ENCODE assay signal across 32 cellular contexts in genomic region chr2:51888120-51888519, GRCh38.
"Had no signal": no experiment of that assay in that cellular context is flagged by ENCODE, and none has a peak within 500 bp of the region (broad histone marks: within the 10 kb centered on the region; RNA-seq: fewer than 3 reads in every experiment).

No MANE protein-coding gene starts in this region.

- H3K9me3 Mint-ChIP-seq: neural progenitor cell had no signal

- H2AFZ ChIP-seq: neural progenitor cell, parathyroid adenoma had no signal

- ATAC-seq: naive thymus-derived CD4-positive, alpha-beta T cell; natural killer cell; psoas muscle; right cardiac atrium; sciatic nerve; stimulated activated memory B cell treated with anti-CD40 and anti-IgM and Interleukin-4, amounts not matched to agents 10 μg/mL and 1 μg/mL and 100 μg/mL, for 72 hours; stimulated activated naive CD8-positive, alpha-beta T cell treated with anti-CD3 and anti-CD28 coated beads, Interleukin-15, amount 100 ng/mL, for 72 hours; stimulated activated naive CD8-positive, alpha-beta T cell treated with anti-CD3 and anti-CD28 coated beads, Interleukin-15, Interleukin-2, amounts not matched to agents 100 U/mL and 50 U/mL, for 24 hours had no signal

- H3K79me2 ChIP-seq: parathyroid adenoma had no signal

- H3K4me2 ChIP-seq: neural progenitor cell, smooth muscle cell had no signal

- H3K27ac ChIP-seq: neural progenitor cell, ovary, parathyroid adenoma, psoas muscle, skin epidermis, spleen, suprapubic skin, testis, tibial artery, upper lobe of left lung, vagina had no signal

- H3K36me3 Mint-ChIP-seq: naive thymus-derived CD4-positive, alpha-beta T cell; neural progenitor cell; stimulated activated memory B cell treated with anti-CD40 and anti-IgM and Interleukin-4, amounts not matched to agents 10 μg/mL and 1 μg/mL and 100 μg/mL, for 72 hours had no signal

- DNase-seq: naive thymus-derived CD4-positive, alpha-beta T cell; natural killer cell; occipital lobe; ovary; posterior cingulate gyrus; psoas muscle; right cardiac atrium; spleen; stimulated activated CD4-positive, alpha-beta T cell treated with anti-CD3 and anti-CD28 coated beads, Interleukin-12 subunit alpha, Interleukin-12 subunit beta, amount 100 ng/mL, for 4 hours; stimulated activated CD4-positive, alpha-beta T cell treated with anti-CD3 and anti-CD28 coated beads, Interleukin-1b, Interleukin-23, amount 100 ng/mL, for 48 hours; stimulated activated CD4-positive, alpha-beta T cell treated with anti-CD3 and anti-CD28 coated beads, Interleukin-4, amount 100 ng/mL, for 1 hour; stimulated activated CD4-positive, alpha-beta T cell treated with anti-CD3 and anti-CD28 coated beads, Interleukin-4, amount 100 ng/mL, for 4 hours; stimulated activated CD8-positive, alpha-beta memory T cell treated with anti-CD3 and anti-CD28 coated beads, Interleukin-4, amount 100 ng/mL, for 48 hours; stimulated activated naive CD4-positive, alpha-beta T cell; stimulated activated naive CD8-positive, alpha-beta T cell treated with anti-CD3 and anti-CD28 coated beads, Interleukin-15, amount 100 ng/mL, for 72 hours; stimulated activated naive CD8-positive, alpha-beta T cell treated with anti-CD3 and anti-CD28 coated beads, Interleukin-15, Interleukin-2, amounts not matched to agents 100 U/mL and 50 U/mL, for 24 hours; substantia nigra; testis; tibial artery; trophoblast cell; upper lobe of left lung had no signal

- H3K4me3 ChIP-seq: neural progenitor cell, ovary, psoas muscle, skin epidermis, smooth muscle cell, spleen, suprapubic skin, testis, tibial artery, upper lobe of left lung, vagina had no signal

- H3K27me3 ChIP-seq: neural progenitor cell, ovary, spleen, suprapubic skin, testis, tibial artery, upper lobe of left lung, vagina had no signal

- H3K9me3 ChIP-seq: ovary, testis, vagina had no signal

- H3K4me3 Mint-ChIP-seq: naive thymus-derived CD4-positive, alpha-beta T cell; natural killer cell; nephron; neural progenitor cell; stimulated activated memory B cell treated with anti-CD40 and anti-IgM and Interleukin-4, amounts not matched to agents 10 μg/mL and 1 μg/mL and 100 μg/mL, for 72 hours; stimulated activated naive CD8-positive, alpha-beta T cell treated with anti-CD3 and anti-CD28 coated beads, Interleukin-15, amount 100 ng/mL, for 72 hours had no signal

- FAIRE-seq: urothelium cell line had no signal

- H3K4me1 Mint-ChIP-seq: naive thymus-derived CD4-positive, alpha-beta T cell; natural killer cell; nephron; neural progenitor cell; stimulated activated memory B cell treated with anti-CD40 and anti-IgM and Interleukin-4, amounts not matched to agents 10 μg/mL and 1 μg/mL and 100 μg/mL, for 72 hours; stimulated activated naive CD8-positive, alpha-beta T cell treated with anti-CD3 and anti-CD28 coated beads, Interleukin-15, amount 100 ng/mL, for 72 hours had no signal

- H3K36me3 ChIP-seq: neural progenitor cell, ovary, spleen, suprapubic skin, tibial artery, upper lobe of left lung, vagina had no signal

- H3K27me3 Mint-ChIP-seq: naive thymus-derived CD4-positive, alpha-beta T cell; progenitor cell of endocrine pancreas; stimulated activated memory B cell treated with anti-CD40 and anti-IgM and Interleukin-4, amounts not matched to agents 10 μg/mL and 1 μg/mL and 100 μg/mL, for 72 hours; stimulated activated naive CD8-positive, alpha-beta T cell treated with anti-CD3 and anti-CD28 coated beads, Interleukin-15, amount 100 ng/mL, for 72 hours had no signal

- H3K27ac Mint-ChIP-seq: naive thymus-derived CD4-positive, alpha-beta T cell; natural killer cell; nephron; neural progenitor cell; progenitor cell of endocrine pancreas; stimulated activated memory B cell treated with anti-CD40 and anti-IgM and Interleukin-4, amounts not matched to agents 10 μg/mL and 1 μg/mL and 100 μg/mL, for 72 hours; stimulated activated naive CD8-positive, alpha-beta T cell treated with anti-CD3 and anti-CD28 coated beads, Interleukin-15, amount 100 ng/mL, for 72 hours had no signal

- H3K4me1 ChIP-seq: neural progenitor cell, parathyroid adenoma, psoas muscle, spleen, suprapubic skin, testis, tibial artery, upper lobe of left lung, vagina had no signal

- H3K9ac ChIP-seq: neural progenitor cell, parathyroid adenoma had no signal
